Comparison of ENCODE assay signal across 2 cellular contexts in the genomic region with DNA sequence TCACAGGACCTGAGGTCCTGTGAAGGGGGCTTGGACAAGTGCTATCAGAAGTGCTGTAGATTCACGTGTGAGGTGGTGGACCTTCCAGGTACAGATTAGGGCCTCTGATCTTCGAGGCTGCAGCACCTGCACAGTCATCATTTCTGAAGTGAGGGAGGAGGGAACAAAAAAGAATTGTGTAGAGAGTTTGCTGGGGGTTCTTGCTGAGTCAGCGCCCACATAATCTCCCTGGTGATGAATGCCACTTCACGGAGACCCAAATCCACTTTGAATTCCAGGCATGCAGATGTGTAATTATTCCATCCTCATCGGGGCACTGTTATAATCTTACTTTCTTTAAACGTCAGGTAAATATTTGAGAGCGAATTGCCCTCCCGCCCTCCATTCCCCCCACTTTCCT.
TF ChIP-seq lines count a peak whose summit lies in the region.

No MANE protein-coding gene starts in this region.

TF ChIP-seq in HepG2, 621 proteins besides CTCF, POLR2A, EP300 and RAD21 (continued from another document):
- TF ChIP-seq, protein P1, sequence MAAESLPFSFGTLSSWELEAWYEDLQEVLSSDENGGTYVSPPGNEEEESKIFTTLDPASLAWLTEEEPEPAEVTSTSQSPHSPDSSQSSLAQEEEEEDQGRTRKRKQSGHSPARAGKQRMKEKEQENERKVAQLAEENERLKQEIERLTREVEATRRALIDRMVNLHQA (CRISPR knock-in tag; IDR thresholded peaks at IDR 0.05) = no peak
- TF ChIP-seq MEIS2 (CRISPR knock-in tag; IDR thresholded peaks at IDR 0.05) (no peak), MAFF (IDR thresholded peaks at IDR 0.05; ENCODE audit: low read depth, low read length) (peak; percentile 83), HNF4A (CRISPR knock-in tag; IDR thresholded peaks at IDR 0.05) (no peak), NR3C1 (CRISPR knock-in tag; IDR thresholded peaks at IDR 0.05) (no peak), SAFB2 (CRISPR knock-in tag; IDR thresholded peaks at IDR 0.05; ENCODE audit: borderline replicate concordance, low read depth) (no peak), SALL1 (CRISPR knock-in tag; IDR thresholded peaks at IDR 0.05) (no peak)
- TF ChIP-seq, protein P2, sequence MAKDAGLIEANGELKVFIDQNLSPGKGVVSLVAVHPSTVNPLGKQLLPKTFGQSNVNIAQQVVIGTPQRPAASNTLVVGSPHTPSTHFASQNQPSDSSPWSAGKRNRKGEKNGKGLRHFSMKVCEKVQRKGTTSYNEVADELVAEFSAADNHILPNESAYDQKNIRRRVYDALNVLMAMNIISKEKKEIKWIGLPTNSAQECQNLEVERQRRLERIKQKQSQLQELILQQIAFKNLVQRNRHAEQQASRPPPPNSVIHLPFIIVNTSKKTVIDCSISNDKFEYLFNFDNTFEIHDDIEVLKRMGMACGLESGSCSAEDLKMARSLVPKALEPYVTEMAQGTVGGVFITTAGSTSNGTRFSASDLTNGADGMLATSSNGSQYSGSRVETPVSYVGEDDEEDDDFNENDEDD (CRISPR knock-in tag; IDR thresholded peaks at IDR 0.05; ENCODE audit: borderline replicate concordance) = no peak

TF ChIP-seq in K562, 482 proteins besides CTCF, POLR2A, EP300 and RAD21 (continued from another document):
- TF ChIP-seq ZNF316 (IDR thresholded peaks at IDR 0.05) (peak; percentile 75), C11orf30 (IDR thresholded peaks at IDR 0.05; ENCODE audit: low read depth) (peak; percentile 63; the same call in 1 of the 2 replicates)
